ENCODE assay signal across 8 cellular contexts in genomic region chr12:123237646-123238329, GRCh38. TPM values are rescaled to one million over a fixed set of nuclear protein-coding genes. Genes with fewer than 3 reads are reported as not detected.
DNase-seq lines count a peak whose midpoint lies in the region; ATAC-seq and TF ChIP-seq lines count a peak whose summit lies in the region.

No MANE protein-coding gene starts in this region.

- intact Hi-C loops in mucosa of descending colon (cut with DNase I, micrococcal nuclease): loop anchor here in 1 of 2 donors (10.0 kb wide), 2 partner anchors 193 to 373 kb away; no protein-coding TSS in a partner anchor

- peak overlapping the region; percentile 0 for H3K27ac ChIP-seq in effector memory CD4-positive, alpha-beta T cell (ENCODE audit: insufficient read depth, low read length, poor library complexity, severe bottlenecking)

- H3K9me3 ChIP-seq in effector memory CD4-positive, alpha-beta T cell (ENCODE audit: control insufficient read depth, low read length): no peaks in the 10 kb centered on the region
- H3K9me3 ChIP-seq in mucosa of descending colon: no peaks in the 10 kb centered on the region

- TF ChIP-seq CTCF in mucosa of descending colon (IDR thresholded peaks at IDR 0.05): peak; percentile 28

- no peaks in the 10 kb centered on the region for H3K36me3 ChIP-seq in effector memory CD4-positive, alpha-beta T cell (ENCODE audit: control insufficient read depth, insufficient read depth, low read length)
- H3K36me3 ChIP-seq in mucosa of descending colon (ENCODE audit: low read depth): peaks cover 4% of the 10 kb centered on the region

- H3K4me3 ChIP-seq in effector memory CD4-positive, alpha-beta T cell (ENCODE audit: insufficient read depth, low read depth, low read length, poor library complexity, severe bottlenecking): no peak overlapping the region
- H3K4me3 ChIP-seq in mucosa of descending colon: no peak overlapping the region

- ATAC-seq in mucosa of descending colon (no peak), GM18517 (IDR thresholded peaks at IDR 0.05; ENCODE audit: unreplicated experiment) (no peak)

- DNase-seq in SIG-M5 treated with dmso at 0.1 percent for 504 hours (lab: John Stamatoyannopoulos, UW; ENCODE audit: unreplicated experiment) (peak; percentile 59), SIG-M5 (lab: John Stamatoyannopoulos, UW) (no peak), NCI-H226 (peak; percentile 9), mucosa of descending colon (peak in 2 of 3 donors; percentile 69 to 85)
- peak; percentile 77 to 80 for DNase-seq in activated CD4-positive, alpha-beta T cell treated with anti-CD3 and anti-CD28 coated beads, Interleukin-2, amount 50 U/mL, for 48 hours
- DNase-seq in effector memory CD4-positive, alpha-beta T cell: peak; percentile 33 to 55 (median 52)
- DNase-seq in stimulated activated CD8-positive, alpha-beta memory T cell treated with anti-CD3 and anti-CD28 coated beads, Interleukin-7, amount 100 ng/mL, for 1 hour (ENCODE audit: low read depth in 2 of 2): peak; percentile 42 to 66

- H3K27me3 ChIP-seq in effector memory CD4-positive, alpha-beta T cell (replicated peaks; ENCODE audit: control insufficient read depth, insufficient read depth, low read length, poor library complexity, severe bottlenecking): no peaks in the 10 kb centered on the region

- H3K4me1 ChIP-seq in effector memory CD4-positive, alpha-beta T cell (ENCODE audit: control insufficient read depth, insufficient read depth, low read length, poor library complexity, severe bottlenecking): peaks cover 16% of the 10 kb centered on the region
- H3K4me1 ChIP-seq in mucosa of descending colon (ENCODE audit: low read depth): peaks cover 20% of the 10 kb centered on the region

RNA-seq across cellular contexts. Expression of gene MTRFR, which starts 4.6 kb away (rescaled TPM):
- 10 to 100 TPM in 2 of 3 donors, 1 to 10 TPM in 1; 9.0 to 11.2 (median 10.4) TPM for total RNA-seq in mucosa of descending colon

RNA-seq across cellular contexts. Expression of gene MPHOSPH9, which starts 4.8 kb away (rescaled TPM):
- 10 to 100 TPM; 19.6 to 28.7 (median 19.8) TPM for total RNA-seq in mucosa of descending colon

RNA-seq across cellular contexts. Expression of gene CDK2AP1, which starts 33.9 kb away (rescaled TPM):
- total RNA-seq in mucosa of descending colon: 100 to 1,000 TPM in 1 of 3 donors, 10 to 100 TPM in 2; 41.2 to 125 (median 61.9) TPM
